8 cellular contexts compared by ENCODE assay signal in genomic region chr7:104272767-104273384, GRCh38. TPM values are rescaled to one million over a fixed set of nuclear protein-coding genes. Genes with fewer than 3 reads are reported as not detected.
DNase-seq lines count a peak whose midpoint lies in the region; ATAC-seq and TF ChIP-seq lines count a peak whose summit lies in the region.

No MANE protein-coding gene starts in this region.

- no peak overlapping the region for H3K27ac ChIP-seq in OCI-LY3 (ENCODE audit: low read length)

- intact Hi-C loops in activated T-helper 1 cell treated with anti-CD3 and anti-CD28 coated beads, Interleukin-12 subunit alpha, Interleukin-12 subunit beta, Interleukin-2, Interleukin-4 antibody, amounts not matched to agents 30 ng/mL and 10 ng/mL and 1 ng/mL, durations not matched to agents 14 hours and 24 hours and 36 hours (cut with micrococcal nuclease), result loop anchor here (2.0 kb wide), 2 partner anchors 576 to 646 kb away; no protein-coding TSS in a partner anchor

- H3K9ac ChIP-seq in OCI-LY3 (ENCODE audit: low read length), result no peak overlapping the region

- H3K4me3 Mint-ChIP-seq in activated T-helper 1 cell treated with anti-CD3 and anti-CD28 coated beads, Interleukin-12 subunit alpha, Interleukin-12 subunit beta, Interleukin-2, Interleukin-4 antibody, amounts not matched to agents 30 ng/mL and 10 ng/mL and 1 ng/mL, durations not matched to agents 14 hours and 24 hours and 36 hours, result no peak overlapping the region

- peaks cover 7% of the 10 kb centered on the region for H3K4me1 ChIP-seq in OCI-LY3 (ENCODE audit: low read length)

- H3K4me3 ChIP-seq in OCI-LY3 (ENCODE audit: low read length), result no peak overlapping the region
- no peak overlapping the region for H3K4me3 ChIP-seq in epithelial cell of proximal tubule (ENCODE audit: low read depth, low read length)
- H3K4me3 ChIP-seq in retinal pigment epithelial cell (ENCODE audit: low read length), result no peak overlapping the region

- peaks cover 6% of the 10 kb centered on the region for H3K27me3 Mint-ChIP-seq in activated T-helper 1 cell treated with anti-CD3 and anti-CD28 coated beads, Interleukin-12 subunit alpha, Interleukin-12 subunit beta, Interleukin-2, Interleukin-4 antibody, amounts not matched to agents 30 ng/mL and 10 ng/mL and 1 ng/mL, durations not matched to agents 14 hours and 24 hours and 36 hours (ENCODE audit: insufficient read depth)

- peak; percentile 24 for DNase-seq in EL
- DNase-seq in epithelial cell of proximal tubule (ENCODE audit: low read depth), result no peak
- no peak for DNase-seq in retinal pigment epithelial cell (ENCODE audit: low read depth)
- no peak for DNase-seq in islet precursor cell
- DNase-seq in activated T-helper 1 cell treated with anti-CD3 and anti-CD28 coated beads, Interleukin-12 subunit alpha, Interleukin-12 subunit beta, Interleukin-2, Interleukin-4 antibody, amounts not matched to agents 30 ng/mL and 10 ng/mL and 1 ng/mL, durations not matched to agents 14 hours and 24 hours and 36 hours (ENCODE audit: low spot score), result no peak
- no peak for DNase-seq in activated effector memory CD4-positive, alpha-beta T cell treated with anti-CD3 and anti-CD28 coated beads, Interleukin-2, amount 50 U/mL, for 16 hours

- H3K4me1 Mint-ChIP-seq in activated T-helper 1 cell treated with anti-CD3 and anti-CD28 coated beads, Interleukin-12 subunit alpha, Interleukin-12 subunit beta, Interleukin-2, Interleukin-4 antibody, amounts not matched to agents 30 ng/mL and 10 ng/mL and 1 ng/mL, durations not matched to agents 14 hours and 24 hours and 36 hours (ENCODE audit: low read depth), result peaks cover 4% of the 10 kb centered on the region

- no peaks in the 10 kb centered on the region for H3K27me3 ChIP-seq in OCI-LY3 (ENCODE audit: low read depth, low read length)

- H3K27ac Mint-ChIP-seq in activated T-helper 1 cell treated with anti-CD3 and anti-CD28 coated beads, Interleukin-12 subunit alpha, Interleukin-12 subunit beta, Interleukin-2, Interleukin-4 antibody, amounts not matched to agents 30 ng/mL and 10 ng/mL and 1 ng/mL, durations not matched to agents 14 hours and 24 hours and 36 hours, result no peak overlapping the region

- H4K20me1 ChIP-seq in OCI-LY3 (ENCODE audit: insufficient read depth, low read length), result no peaks in the 10 kb centered on the region

- no peaks in the 10 kb centered on the region for H3K9me3 ChIP-seq in OCI-LY3 (ENCODE audit: insufficient read depth, low read length)

- 0 out of 2 replicates have a peak overlapping the region, but pooled peaks have one; percentile 12 for H3K4me2 ChIP-seq in OCI-LY3 (ENCODE audit: low read length)

- H3K9me3 Mint-ChIP-seq in activated T-helper 1 cell treated with anti-CD3 and anti-CD28 coated beads, Interleukin-12 subunit alpha, Interleukin-12 subunit beta, Interleukin-2, Interleukin-4 antibody, amounts not matched to agents 30 ng/mL and 10 ng/mL and 1 ng/mL, durations not matched to agents 14 hours and 24 hours and 36 hours, result no peaks in the 10 kb centered on the region

- TF ChIP-seq CTCF in OCI-LY3 (IDR thresholded peaks at IDR 0.05; ENCODE audit: low read depth, low read length) (peak; percentile 89), epithelial cell of proximal tubule (conservative IDR thresholded peaks at IDR 0.05; ENCODE audit: low read depth, low read length) (peak; percentile 82), retinal pigment epithelial cell (conservative IDR thresholded peaks at IDR 0.05; ENCODE audit: low read depth, low read length) (peak; percentile 77)

- H3K79me2 ChIP-seq in OCI-LY3 (ENCODE audit: low read length), result no peaks in the 10 kb centered on the region

- H3K36me3 ChIP-seq in OCI-LY3 (replicated peaks; ENCODE audit: low read depth, low read length), result peaks cover 3% of the 10 kb centered on the region

- H3K36me3 Mint-ChIP-seq in activated T-helper 1 cell treated with anti-CD3 and anti-CD28 coated beads, Interleukin-12 subunit alpha, Interleukin-12 subunit beta, Interleukin-2, Interleukin-4 antibody, amounts not matched to agents 30 ng/mL and 10 ng/mL and 1 ng/mL, durations not matched to agents 14 hours and 24 hours and 36 hours (ENCODE audit: low read depth), result no peaks in the 10 kb centered on the region

- peak; percentile 55 for ATAC-seq in HG03060 (IDR thresholded peaks at IDR 0.05; ENCODE audit: low read depth, unreplicated experiment)

- H2AFZ ChIP-seq in OCI-LY3 (ENCODE audit: low read depth, low read length), result peak overlapping the region; percentile 85

RNA-seq across cellular contexts. Expression of gene LHFPL3, which starts 55.5 kb away (rescaled TPM):
- total RNA-seq in epithelial cell of proximal tubule, result not detected in 2 replicates
- total RNA-seq in activated T-helper 1 cell treated with anti-CD3 and anti-CD28 coated beads, Interleukin-12 subunit alpha, Interleukin-12 subunit beta, Interleukin-2, Interleukin-4 antibody, amounts not matched to agents 30 ng/mL and 10 ng/mL and 1 ng/mL, durations not matched to agents 14 hours and 24 hours and 36 hours, result not detected in 2 replicates
